In genomic region chr19:40896418-40896796, GRCh38 we compare ENCODE assay signal across 32 cellular contexts. TPM values are rescaled to one million over a fixed set of nuclear protein-coding genes. Genes with fewer than 3 reads are reported as not detected.
"Had no signal": no experiment of that assay in that cellular context is flagged by ENCODE, and none has a peak within 500 bp of the region (broad histone marks: within the 10 kb centered on the region; RNA-seq: fewer than 3 reads in every experiment).

No MANE protein-coding gene starts in this region.

- H3K4me1 ChIP-seq: colonic mucosa, esophagus squamous epithelium, gastrocnemius medialis, heart right ventricle, left lung, lower lobe of right lung had no signal

- H3K27ac Mint-ChIP-seq: dendritic cell treated with granulocyte-macrophage colony-stimulating factor and Interleukin-4, amounts not matched to agents 40 ng/mL and 50 ng/mL, for 4 days; effector memory CD8-positive, alpha-beta T cell; endodermal cell; mesothelial cell of epicardium; naive B cell had no signal

- H3K36me3 Mint-ChIP-seq: mesothelial cell of epicardium, naive B cell had no signal

- H3K4me3 Mint-ChIP-seq: dendritic cell treated with granulocyte-macrophage colony-stimulating factor and Interleukin-4, amounts not matched to agents 40 ng/mL and 50 ng/mL, for 4 days; effector memory CD8-positive, alpha-beta T cell; endodermal cell; mesothelial cell of epicardium; naive B cell had no signal

- H3K9me3 ChIP-seq: colonic mucosa, esophagus squamous epithelium, gastrocnemius medialis, heart right ventricle, left lung, lower lobe of right lung, mucosa of descending colon had no signal

- DNase-seq: colonic mucosa; cortex of kidney; effector CD8-positive, alpha-beta T cell; effector memory CD8-positive, alpha-beta T cell; endodermal cell; esophagus squamous epithelium; foreskin fibroblast; foreskin melanocyte; gastrocnemius medialis; glutamatergic neuron; head of caudate nucleus; heart right ventricle; hippocampal formation; left cardiac atrium; left lung; left ventricle myocardium superior; lower lobe of right lung; mucosa of descending colon; naive B cell had no signal

- H3K4me3 ChIP-seq: colonic mucosa, esophagus squamous epithelium, gastrocnemius medialis, heart right ventricle, left lung, lower lobe of right lung, mucosa of descending colon had no signal

- ATAC-seq: effector memory CD8-positive, alpha-beta T cell; gastrocnemius medialis; heart right ventricle; left cardiac atrium; left ventricle myocardium superior; mucosa of descending colon had no signal

- H3K27me3 ChIP-seq: colonic mucosa, gastrocnemius medialis, left lung had no signal

- H3K9me3 Mint-ChIP-seq: dendritic cell treated with granulocyte-macrophage colony-stimulating factor and Interleukin-4, amounts not matched to agents 40 ng/mL and 50 ng/mL, for 4 days; effector memory CD8-positive, alpha-beta T cell; endodermal cell; mesothelial cell of epicardium; naive B cell had no signal

- FAIRE-seq: endometrium, islet of Langerhans, keratinocyte had no signal

- H3K36me3 ChIP-seq: colonic mucosa, esophagus squamous epithelium, gastrocnemius medialis, heart right ventricle, left lung, lower lobe of right lung had no signal

- H3K27ac ChIP-seq: colonic mucosa, esophagus squamous epithelium, gastrocnemius medialis, heart right ventricle, left lung, lower lobe of right lung had no signal

- H3K4me1 Mint-ChIP-seq: endodermal cell, mesothelial cell of epicardium had no signal

RNA-seq across cellular contexts. Expression of gene CYP2A7, which starts 14.4 kb away (rescaled TPM):
- total RNA-seq: dermis microvascular lymphatic vessel endothelial cell, endodermal cell, esophagus mucosa, esophagus squamous epithelium, gastrocnemius medialis, glomerular endothelial cell, heart right ventricle, kidney epithelial cell, left cardiac atrium, left lung, left ventricle myocardium superior, lower leg skin, lung microvascular endothelial cell, mesenteric fat pad, mesothelial cell of epicardium, mucosa of descending colon, myocyte had no signal
- polyA plus RNA-seq: heart right ventricle, keratinocyte had no signal

RNA-seq across cellular contexts. Expression of gene CYP2A6, which starts 46.2 kb away (rescaled TPM):
- total RNA-seq: dermis microvascular lymphatic vessel endothelial cell, endodermal cell, esophagus squamous epithelium, glomerular endothelial cell, heart right ventricle, kidney epithelial cell, left cardiac atrium, left ventricle myocardium superior, lower leg skin, lung microvascular endothelial cell, myocyte had no signal
- polyA plus RNA-seq: heart right ventricle, keratinocyte had no signal
